In the genomic region with DNA sequence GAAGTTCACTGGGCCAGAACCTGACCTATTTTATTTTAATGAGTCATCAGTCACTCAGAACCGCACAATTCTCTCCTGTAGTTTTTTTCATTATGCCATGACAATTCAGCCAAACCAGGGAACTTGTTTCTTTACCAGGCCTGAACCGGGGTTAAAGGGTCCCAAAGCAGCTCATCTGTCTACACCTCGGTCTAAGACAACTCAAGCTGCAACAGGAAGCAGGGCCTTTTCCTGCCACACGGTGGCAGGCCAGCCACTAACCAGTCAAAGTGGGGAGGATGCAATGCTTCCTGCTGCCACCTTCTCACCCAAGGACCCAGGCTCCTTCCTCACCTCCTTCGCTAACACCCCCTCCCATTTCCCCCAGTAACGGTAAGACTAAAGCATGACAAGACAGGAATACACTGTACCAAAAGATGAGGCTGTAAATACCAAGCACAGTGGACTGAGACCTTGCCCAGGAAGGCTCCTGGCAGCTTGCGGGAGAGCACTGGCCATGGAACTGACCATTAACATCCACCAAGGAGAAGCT, we compare ENCODE assay signal across 8 cellular contexts. TPM values are rescaled to one million over a fixed set of nuclear protein-coding genes. Genes with fewer than 3 reads are reported as not detected.
A peak's percentile ranks its signal among the peaks of the same experiment; 100 is the strongest.
DNase-seq lines count a peak whose midpoint lies in the region; ATAC-seq and FAIRE-seq lines count a peak whose summit lies in the region.

No MANE protein-coding gene starts in this region.

- H3K4me3 Mint-ChIP-seq in activated naive CD4-positive, alpha-beta T cell treated with anti-CD3 and anti-CD28 coated beads, Interleukin-2, amount 10 ng/mL, durations not matched to agents 7 days and 5 days: no peak overlapping the region

- DNase-seq in AG08395 (ENCODE audit: low spot score) (peak; percentile 69), GM18507 (ENCODE audit: extremely low spot score, insufficient read length, low read depth) (peak; percentile 51), SK-N-DZ (ENCODE audit: low spot score) (peak; percentile 48), left ventricle myocardium superior (peak; percentile 79), small intestine (peak; percentile 49), cortex of kidney (lab: John Stamatoyannopoulos, UW) (no peak)
- DNase-seq in activated naive CD4-positive, alpha-beta T cell treated with anti-CD3 and anti-CD28 coated beads, Interleukin-2, amount 10 ng/mL, durations not matched to agents 7 days and 5 days: peak; percentile 83

- H3K9me3 ChIP-seq in small intestine (ENCODE audit: control insufficient read depth, low read depth): no peaks in the 10 kb centered on the region

- peak; percentile 93 for ATAC-seq in HG03432 (IDR thresholded peaks at IDR 0.05; ENCODE audit: unreplicated experiment)
- peak; percentile 92 for ATAC-seq in left ventricle myocardium superior

- CTCF ChIA-PET in activated naive CD4-positive, alpha-beta T cell treated with anti-CD3 and anti-CD28 coated beads, Interleukin-2, amount 10 ng/mL, durations not matched to agents 7 days and 5 days (lab: Charles Lee): interaction anchor here (0.6 to 8.0 kb wide), 26 partner anchors 9 to 556 kb away, joined by 3 to 214 read pairs (median 6); a partner anchor contains a TSS

- H3K9me3 Mint-ChIP-seq in activated naive CD4-positive, alpha-beta T cell treated with anti-CD3 and anti-CD28 coated beads, Interleukin-2, amount 10 ng/mL, durations not matched to agents 7 days and 5 days: no peaks in the 10 kb centered on the region

- H3K36me3 Mint-ChIP-seq in activated naive CD4-positive, alpha-beta T cell treated with anti-CD3 and anti-CD28 coated beads, Interleukin-2, amount 10 ng/mL, durations not matched to agents 7 days and 5 days: no peaks in the 10 kb centered on the region

- H3K27ac ChIP-seq in small intestine (ENCODE audit: low read depth in 1 of 2, low read length in 1 of 2): peak overlapping the region in 1 of 2 donors; percentile 1

- H3K27me3 Mint-ChIP-seq in activated naive CD4-positive, alpha-beta T cell treated with anti-CD3 and anti-CD28 coated beads, Interleukin-2, amount 10 ng/mL, durations not matched to agents 7 days and 5 days: peaks cover 34% of the 10 kb centered on the region

- peaks cover 0 to 2% of the 10 kb centered on the region in 2 donors for H3K4me1 ChIP-seq in small intestine (ENCODE audit: control insufficient read depth in 2 of 2, insufficient read depth in 1 of 2, low read depth in 1 of 2, low read length in 1 of 2)

- peak; percentile 92 for FAIRE-seq in GM18507 (lab: Jason Lieb, UNC)
- no peak for FAIRE-seq in small intestine (lab: Jason Lieb, UNC)

- no peaks in the 10 kb centered on the region for H3K36me3 ChIP-seq in small intestine (ENCODE audit: control insufficient read depth in 2 of 2, insufficient read depth in 2 of 2, low read length in 2 of 2)

- peaks cover 4% of the 10 kb centered on the region for H3K4me1 Mint-ChIP-seq in activated naive CD4-positive, alpha-beta T cell treated with anti-CD3 and anti-CD28 coated beads, Interleukin-2, amount 10 ng/mL, durations not matched to agents 7 days and 5 days

- no peak overlapping the region for H3K27ac Mint-ChIP-seq in activated naive CD4-positive, alpha-beta T cell treated with anti-CD3 and anti-CD28 coated beads, Interleukin-2, amount 10 ng/mL, durations not matched to agents 7 days and 5 days

- intact Hi-C loops in left ventricle myocardium superior (cut with micrococcal nuclease): no loop called here

- 20 to 23% (median 23%) methylated on average over 7 of the region's 7 CpGs for WGBS in small intestine, 3 donors

- no peak overlapping the region for H3K4me3 ChIP-seq in small intestine (ENCODE audit: low read depth in 1 of 2, low read length in 2 of 2)

- no peaks in the 10 kb centered on the region for H3K27me3 ChIP-seq in small intestine (ENCODE audit: control insufficient read depth in 2 of 2, insufficient read depth in 2 of 2, low read length in 2 of 2)

RNA-seq across cellular contexts. Expression of a gene that starts 56.7 kb away (rescaled TPM):
- 0.93 and 1.4 TPM in 2 replicates for polyA plus RNA-seq in SK-N-DZ (2014; cell fraction: cytosol; rRNA removed)
- 1.5 and 1.9 TPM in 2 replicates for polyA plus RNA-seq in SK-N-DZ (2014; cell fraction: nucleus; rRNA removed)
- 25.4 TPM for total RNA-seq in left ventricle myocardium superior
- polyA plus RNA-seq in small intestine: 10 to 100 TPM in 1 of 3 donors, 1 to 10 TPM in 2; 3.8 to 44.8 (median 3.8) TPM
